Comparison of ENCODE assay signal across 33 cellular contexts in genomic region chr9:123411191-123411590, GRCh38. TPM values are rescaled to one million over a fixed set of nuclear protein-coding genes. Genes with fewer than 3 reads are reported as not detected.
"Had no signal": no experiment of that assay in that cellular context is flagged by ENCODE, and none has a peak within 500 bp of the region (broad histone marks: within the 10 kb centered on the region; RNA-seq: fewer than 3 reads in every experiment).

No MANE protein-coding gene starts in this region.

- H3K36me3 ChIP-seq: ascending aorta, breast epithelium, cardiac muscle cell, gastrocnemius medialis, WERI-Rb-1 had no signal

- H3K27ac ChIP-seq: ascending aorta, breast epithelium, cardiac muscle cell, esophagus muscularis mucosa, foreskin keratinocyte, gastrocnemius medialis, WERI-Rb-1 had no signal

- FAIRE-seq: colon had no signal

- H3K4me3 ChIP-seq: ascending aorta, breast epithelium, cardiac muscle cell, esophagus muscularis mucosa, gastrocnemius medialis had no signal

- ATAC-seq: activated CD4-positive, CD25-positive, alpha-beta regulatory T cell treated with anti-CD3 and anti-CD28 coated beads, Interleukin-2, amount 50 U/mL, for 24 hours; activated CD8-positive, alpha-beta memory T cell treated with anti-CD3 and anti-CD28 coated beads, Interleukin-2, amount 10 ng/mL, durations not matched to agents 7 days and 5 days; activated CD8-positive, alpha-beta T cell treated with anti-CD3 and anti-CD28 coated beads, Interleukin-2, amount 10 ng/mL, durations not matched to agents 7 days and 5 days; activated naive CD4-positive, alpha-beta T cell treated with anti-CD3 and anti-CD28 coated beads, Interleukin-2, amount 50 U/mL, for 72 hours; activated T-cell treated with anti-CD3 and anti-CD28 coated beads, Interleukin-2, amount 50 U/mL, for 72 hours; effector memory CD8-positive, alpha-beta T cell; foreskin keratinocyte; gastrocnemius medialis; T-helper 17 cell had no signal

- H3K4me1 ChIP-seq: ascending aorta, breast epithelium, foreskin keratinocyte, gastrocnemius medialis had no signal

- DNase-seq: activated B cell treated with CpG ODN at 0.5 μM for 24 hours; activated CD4-positive, alpha-beta T cell treated with anti-CD3 and anti-CD28 coated beads for 48 hours; activated CD4-positive, alpha-beta T cell treated with anti-CD3 and anti-CD28 coated beads, Interleukin-2, amount 50 U/mL, for 1 hour; activated CD4-positive, alpha-beta T cell treated with anti-CD3 and anti-CD28 coated beads, Interleukin-2, amount 50 U/mL, for 48 hours; activated CD8-positive, alpha-beta memory T cell treated with anti-CD3 and anti-CD28 coated beads, Interleukin-2, amount 10 ng/mL, durations not matched to agents 7 days and 5 days; activated CD8-positive, alpha-beta memory T cell treated with anti-CD3 and anti-CD28 coated beads, Interleukin-2, amount 50 U/mL, for 4 hours; activated CD8-positive, alpha-beta T cell treated with anti-CD3 and anti-CD28 coated beads, Interleukin-2, amount 10 ng/mL, durations not matched to agents 7 days and 5 days; activated gamma-delta T cell; activated naive CD4-positive, alpha-beta T cell; activated naive CD4-positive, alpha-beta T cell treated with anti-CD3 and anti-CD28 coated beads, Interleukin-2, amount 10 ng/mL, durations not matched to agents 7 days and 5 days; activated naive CD8-positive, alpha-beta T cell treated with anti-CD3 and anti-CD28 coated beads, Interleukin-2, amount 10 ng/mL, durations not matched to agents 7 days and 5 days; activated T-cell treated with anti-CD3 and anti-CD28 coated beads for 4 hours; activated T-cell treated with anti-CD3 and anti-CD28 coated beads, Interleukin-2, amount 50 U/mL, for 24 hours; activated T-cell treated with anti-CD3 and anti-CD28 coated beads, Interleukin-2, amount 50 U/mL, for 72 hours; cortex of kidney; dermis blood vessel endothelial cell; effector CD4-positive, alpha-beta T cell; effector memory CD8-positive, alpha-beta T cell; erythroblast; foreskin keratinocyte; gastrocnemius medialis; T-helper 1 cell; T-helper 17 cell; T1000; WERI-Rb-1 had no signal

- H3K9me3 ChIP-seq: ascending aorta, breast epithelium, esophagus muscularis mucosa, gastrocnemius medialis had no signal

RNA-seq across cellular contexts. Expression of gene CRB2, which starts 55.2 kb away (rescaled TPM):
- total RNA-seq: activated CD8-positive, alpha-beta memory T cell treated with anti-CD3 and anti-CD28 coated beads for 36 hours; activated CD8-positive, alpha-beta memory T cell treated with anti-CD3 and anti-CD28 coated beads, Interleukin-2, amount 10 ng/mL, durations not matched to agents 7 days and 5 days; activated CD8-positive, alpha-beta T cell treated with anti-CD3 and anti-CD28 coated beads, Interleukin-2, amount 10 ng/mL, durations not matched to agents 7 days and 5 days; activated naive CD8-positive, alpha-beta T cell treated with anti-CD3 and anti-CD28 coated beads, Interleukin-2, amount 10 ng/mL, durations not matched to agents 7 days and 5 days; activated T-cell treated with anti-CD3 and anti-CD28 coated beads, Interleukin-2, amount 50 U/mL, for 72 hours; ascending aorta; dermis blood vessel endothelial cell; foreskin keratinocyte; gastrocnemius medialis; T-helper 17 cell had no signal
- polyA plus RNA-seq: foreskin keratinocyte had no signal
